Comparison of ENCODE assay signal across 10 cellular contexts in genomic region chr2:61620244-61621159, GRCh38.
A peak's percentile ranks its signal among the peaks of the same experiment; 100 is the strongest.
DNase-seq lines count a peak whose midpoint lies in the region; ATAC-seq and TF ChIP-seq lines count a peak whose summit lies in the region.
"Had no signal": no experiment of that assay in that cellular context is flagged by ENCODE, and none has a peak within 500 bp of the region (broad histone marks: within the 10 kb centered on the region; RNA-seq: fewer than 3 reads in every experiment).

No MANE protein-coding gene starts in this region.

- DNase-seq in AG20443 (ENCODE audit: low spot score) (peak; percentile 74), HCEC 1CT (peak; percentile 69), SJSA1 (ENCODE audit: low read depth in 1 of 2, low spot score in 2 of 2) (peak; percentile 76 to 80), foreskin keratinocyte (peak; percentile 54 to 78), nephron progenitor cell (no peak), NCI-H2081 treated with DMSO at 0.1 percent for 48 hours (lab: John Stamatoyannopoulos, UW) (no peak), hippocampal formation (lab: John Stamatoyannopoulos, UW) (no peak)
- no peak for DNase-seq in stimulated activated CD4-positive, alpha-beta T cell treated with anti-CD3 and anti-CD28 coated beads, Interleukin-4, amount 100 ng/mL, for 24 hours
- DNase-seq: central memory CD4-positive, alpha-beta T cell had no signal

- no peak overlapping the region for H3K4me3 ChIP-seq in SJSA1
- H3K4me3 ChIP-seq: SK-N-MC had no signal

- H3K9me3 Mint-ChIP-seq in nephron progenitor cell, result no peaks in the 10 kb centered on the region

- H3K27ac ChIP-seq in SJSA1 (peak overlapping the region; percentile 31; the same call in 1 of the 2 replicates), foreskin keratinocyte (no peak overlapping the region)
- H3K27ac ChIP-seq: SK-N-MC had no signal

- H3K9me3 ChIP-seq in SJSA1 (replicated peaks), result no peaks in the 10 kb centered on the region

- H3K4me1 ChIP-seq in SJSA1 (replicated peaks) (peaks cover 36% of the 10 kb centered on the region), foreskin keratinocyte (peaks cover 5% of the 10 kb centered on the region)

- no peak overlapping the region for H3K4me3 Mint-ChIP-seq in nephron progenitor cell

- TF ChIP-seq CTCF in foreskin keratinocyte (conservative IDR thresholded peaks at IDR 0.05), result no peak
- TF ChIP-seq CTCF in nephron progenitor cell (IDR thresholded peaks at IDR 0.05), result no peak

- H3K27me3 Mint-ChIP-seq in nephron progenitor cell (ENCODE audit: low read depth, poor library complexity), result peaks cover 23% of the 10 kb centered on the region

- H3K27me3 ChIP-seq in SJSA1 (replicated peaks), result no peaks in the 10 kb centered on the region
- H3K27me3 ChIP-seq in foreskin keratinocyte, result no peaks in the 10 kb centered on the region

- H3K36me3 Mint-ChIP-seq in nephron progenitor cell (ENCODE audit: low read depth), result no peaks in the 10 kb centered on the region

- ATAC-seq in foreskin keratinocyte, result peak; percentile 88

- peaks cover 7% of the 10 kb centered on the region for H3K4me1 Mint-ChIP-seq in nephron progenitor cell

- no peaks in the 10 kb centered on the region for H3K36me3 ChIP-seq in SJSA1

- no peak overlapping the region for H3K27ac Mint-ChIP-seq in nephron progenitor cell

Comparison
In these comparisons a context has a peak if more than half of its experiments do, and no peak if none do; other contexts are left out.
1. DNase-seq: peak in AG20443 (single experiment), HCEC 1CT (single experiment), SJSA1 (2 of 2) and foreskin keratinocyte (2 of 2); none in nephron progenitor cell (single experiment), NCI-H2081 treated with DMSO at 0.1 percent for 48 hours (single experiment), hippocampal formation (0 of 2) and stimulated activated CD4-positive, alpha-beta T cell treated with anti-CD3 and anti-CD28 coated beads, Interleukin-4, amount 100 ng/mL, for 24 hours (single experiment).